9 cellular contexts compared by ENCODE assay signal in the genomic region with DNA sequence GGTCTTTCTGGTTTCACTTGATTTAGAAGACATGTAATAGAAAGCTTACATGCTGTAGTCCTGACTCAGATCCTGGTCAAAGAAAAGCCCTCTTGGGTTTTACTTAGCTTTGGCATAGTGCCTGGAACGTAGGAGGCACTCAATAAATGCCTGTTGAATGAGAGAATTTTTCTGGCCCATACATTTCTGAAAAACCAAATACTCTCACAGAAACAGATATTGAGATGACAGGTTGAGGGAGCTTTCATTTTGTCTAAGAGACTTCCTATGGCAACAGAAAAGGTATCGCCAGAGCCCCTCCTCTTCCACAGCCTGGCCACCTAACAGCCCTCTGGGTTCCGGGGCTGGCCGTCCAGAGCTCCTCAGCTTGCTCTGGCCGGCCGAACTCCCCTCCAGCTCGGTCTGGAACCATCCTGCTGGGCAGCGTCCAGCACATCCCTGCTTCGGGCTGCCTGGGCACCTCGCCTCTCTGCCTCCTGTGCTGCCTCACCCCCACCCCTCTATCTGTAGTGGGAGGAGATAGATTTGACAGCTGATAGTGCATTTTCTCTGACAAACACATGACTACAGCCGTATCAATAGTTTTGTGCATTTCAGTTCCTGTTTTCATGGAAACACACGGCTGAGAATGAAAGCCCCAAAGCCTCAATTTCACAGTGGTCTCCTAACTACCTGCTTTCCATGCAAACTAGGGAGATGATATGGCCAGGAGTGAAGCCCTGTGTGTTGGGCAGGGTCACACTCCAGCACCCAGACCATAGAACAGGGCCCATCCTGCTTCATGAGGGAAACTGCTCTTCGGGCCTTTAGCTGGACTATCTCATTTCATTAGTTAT. TPM values are rescaled to one million over a fixed set of nuclear protein-coding genes. Genes with fewer than 3 reads are reported as not detected.
DNase-seq lines count a peak whose midpoint lies in the region; ATAC-seq and TF ChIP-seq lines count a peak whose summit lies in the region.
"Had no signal": no experiment of that assay in that cellular context is flagged by ENCODE, and none has a peak within 500 bp of the region (broad histone marks: within the 10 kb centered on the region; RNA-seq: fewer than 3 reads in every experiment).

No MANE protein-coding gene starts in this region.

- DNase-seq in AG09319 (ENCODE audit: extremely low read depth, low read depth) (peak; percentile 81), kidney epithelial cell (ENCODE audit: low read depth) (peak; percentile 80), NCI-H1436 treated with DMSO at 0.1 percent for 48 hours (lab: John Stamatoyannopoulos, UW) (no peak), superior temporal gyrus (ENCODE audit: extremely low spot score) (no peak), GOT3 (lab: John Stamatoyannopoulos, UW) (no peak)
- DNase-seq in activated CD4-positive, alpha-beta memory T cell treated with anti-CD3 and anti-CD28 coated beads for 36 hours = no peak

- H3K27ac Mint-ChIP-seq in activated CD4-positive, alpha-beta memory T cell treated with anti-CD3 and anti-CD28 coated beads for 36 hours = peak overlapping the region; percentile 73
- H3K27ac Mint-ChIP-seq: IgD-negative memory B cell had no signal

- H3K27me3 Mint-ChIP-seq in activated CD4-positive, alpha-beta memory T cell treated with anti-CD3 and anti-CD28 coated beads for 36 hours = no peaks in the 10 kb centered on the region
- H3K27me3 Mint-ChIP-seq: IgD-negative memory B cell had no signal

- intact Hi-C loops in activated CD4-positive, alpha-beta memory T cell treated with anti-CD3 and anti-CD28 coated beads for 36 hours (cut with micrococcal nuclease) = loop anchor here (1.0 kb wide), 5 partner anchors 12 to 39 kb away; no protein-coding TSS in a partner anchor

- no peak overlapping the region for H3K4me3 ChIP-seq in kidney epithelial cell (ENCODE audit: low read depth, low read length)

- no peaks in the 10 kb centered on the region for H3K36me3 Mint-ChIP-seq in activated CD4-positive, alpha-beta memory T cell treated with anti-CD3 and anti-CD28 coated beads for 36 hours

- H3K36me3 ChIP-seq in kidney epithelial cell (ENCODE audit: control insufficient read depth, insufficient read depth, low read length) = no peaks in the 10 kb centered on the region

- peaks cover 27% of the 10 kb centered on the region for H3K4me1 Mint-ChIP-seq in activated CD4-positive, alpha-beta memory T cell treated with anti-CD3 and anti-CD28 coated beads for 36 hours (ENCODE audit: low read depth)

- CTCF ChIA-PET in activated CD4-positive, alpha-beta memory T cell treated with anti-CD3 and anti-CD28 coated beads for 36 hours (lab: Charles Lee) = interaction anchor here (0.7 to 1.9 kb wide), 7 partner anchors 11 to 145 kb away, joined by 3 to 11 read pairs (median 3); no protein-coding TSS in a partner anchor

- no peak for TF ChIP-seq CTCF in AG09319 (IDR thresholded peaks at IDR 0.05; ENCODE audit: low read depth, low read length)
- no peak for TF ChIP-seq CTCF in kidney epithelial cell (IDR thresholded peaks at IDR 0.05; ENCODE audit: insufficient read depth, low read length, poor library complexity, severe bottlenecking)

- peak overlapping the region; percentile 28 for H3K4me3 Mint-ChIP-seq in activated CD4-positive, alpha-beta memory T cell treated with anti-CD3 and anti-CD28 coated beads for 36 hours

- POLR2A ChIA-PET in activated CD4-positive, alpha-beta memory T cell treated with anti-CD3 and anti-CD28 coated beads for 36 hours (lab: Charles Lee) = interaction anchor here (0.8 to 2.7 kb wide), 8 partner anchors 11 to 170 kb away, joined by 3 to 17 read pairs (median 4); a partner anchor contains a TSS

- no peaks in the 10 kb centered on the region for H3K9me3 Mint-ChIP-seq in activated CD4-positive, alpha-beta memory T cell treated with anti-CD3 and anti-CD28 coated beads for 36 hours

- H3K27me3 ChIP-seq in kidney epithelial cell (ENCODE audit: control insufficient read depth, insufficient read depth, low read length) = no peaks in the 10 kb centered on the region

- ATAC-seq in GM19043 (IDR thresholded peaks at IDR 0.05; ENCODE audit: low read depth, unreplicated experiment) (peak; percentile 83), HG03064 (IDR thresholded peaks at IDR 0.05; ENCODE audit: low read depth, unreplicated experiment) (peak; percentile 78)

RNA-seq across cellular contexts. Expression of a gene that starts 1.1 kb away (rescaled TPM):
- 1 to 10 TPM; 6.4 to 6.8 TPM for total RNA-seq in activated CD4-positive, alpha-beta memory T cell treated with anti-CD3 and anti-CD28 coated beads for 36 hours
- total RNA-seq in kidney epithelial cell = not detected in 2 replicates

RNA-seq across cellular contexts. Expression of a gene that starts 16.9 kb away (rescaled TPM):
- total RNA-seq in activated CD4-positive, alpha-beta memory T cell treated with anti-CD3 and anti-CD28 coated beads for 36 hours = 10 to 100 TPM; 13.0 to 14.9 TPM
- total RNA-seq in kidney epithelial cell = not detected in 2 replicates

Comparison
In these comparisons a context has a peak if more than half of its experiments do, and no peak if none do; other contexts are left out.
1. DNase-seq: peak in AG09319 (single experiment) and kidney epithelial cell (single experiment); none in activated CD4-positive, alpha-beta memory T cell treated with anti-CD3 and anti-CD28 coated beads for 36 hours (single experiment), NCI-H1436 treated with DMSO at 0.1 percent for 48 hours (single experiment), superior temporal gyrus (single experiment) and GOT3 (single experiment).
2. RNA of a gene that starts 16.9 kb away (total RNA-seq): 13.0 to 14.9 TPM in activated CD4-positive, alpha-beta memory T cell treated with anti-CD3 and anti-CD28 coated beads for 36 hours; not detected in kidney epithelial cell; every median in the first group is over 10 times any median in the second.